ENCODE assay signal across 16 cellular contexts in genomic region chr18:50649821-50650220, GRCh38.
DNase-seq lines count a peak whose midpoint lies in the region; ATAC-seq and TF ChIP-seq lines count a peak whose summit lies in the region.
"Had no signal": no experiment of that assay in that cellular context is flagged by ENCODE, and none has a peak within 500 bp of the region (broad histone marks: within the 10 kb centered on the region; RNA-seq: fewer than 3 reads in every experiment).

No MANE protein-coding gene starts in this region.

- H3K4me1 Mint-ChIP-seq in activated T-cell treated with anti-CD3 and anti-CD28 coated beads, Interleukin-2, amount 50 U/mL, for 72 hours (ENCODE audit: low read depth), result no peaks in the 10 kb centered on the region

- no peak for TF ChIP-seq POLR2A in body of pancreas (IDR thresholded peaks at IDR 0.05)
- TF ChIP-seq POLR2A in right lobe of liver (IDR thresholded peaks at IDR 0.05), result no peak

- WGBS in body of pancreas, 2 donors, result 83 to 87% methylated on average over 2 to 4 of the region's 4 CpGs
- WGBS in right lobe of liver (ENCODE audit: insufficient coverage, low coverage, low lambda C conversion rate, missing lambda C conversion rate), result 60% methylated on average over 1 of the region's 4 CpGs

- H3K27me3 ChIP-seq in body of pancreas (no peaks in the 10 kb centered on the region), right lobe of liver (no peaks in the 10 kb centered on the region)

- H3K4me3 Mint-ChIP-seq in activated T-cell treated with anti-CD3 and anti-CD28 coated beads, Interleukin-2, amount 50 U/mL, for 72 hours, result no peak overlapping the region
- H3K4me3 Mint-ChIP-seq: H9 had no signal

- H3K36me3 ChIP-seq in body of pancreas (replicated peaks in 1 of 2; ENCODE audit: insufficient read depth in 1 of 2, low read depth in 2 of 2) (no peaks in the 10 kb centered on the region), right lobe of liver (no peaks in the 10 kb centered on the region)

- H3K4me3 ChIP-seq in body of pancreas (no peak overlapping the region), right lobe of liver (no peak overlapping the region)

- DNase-seq in body of pancreas (peak; percentile 16 to 29 (median 18)), cardiac septum (ENCODE audit: low spot score) (peak; percentile 82), omental fat pad (ENCODE audit: low spot score) (no peak), ureter (ENCODE audit: low spot score) (peak; percentile 87), dedifferentiated amniotic fluid mesenchymal stem cell (ENCODE audit: extremely low spot score) (no peak), right lobe of liver (no peak)
- DNase-seq in activated T-cell treated with anti-CD3 and anti-CD28 coated beads, Interleukin-2, amount 50 U/mL, for 72 hours, result no peak
- DNase-seq: activated CD8-positive, alpha-beta memory T cell treated with anti-CD3 and anti-CD28 coated beads, Interleukin-2, amount 50 U/mL, for 4 hours; Caco-2; erythroblast; H9; NCI-H1436; NCI-H69; SIG-M5; stimulated activated naive CD4-positive, alpha-beta T cell treated with Interleukin-2 at 50 U/mL for 16 hours had no signal

- no peaks in the 10 kb centered on the region for H3K9me3 ChIP-seq in body of pancreas
- H3K9me3 ChIP-seq in right lobe of liver, result no peaks in the 10 kb centered on the region
- H3K9me3 ChIP-seq: Caco-2 had no signal

- no peaks in the 10 kb centered on the region for H3K27me3 Mint-ChIP-seq in activated T-cell treated with anti-CD3 and anti-CD28 coated beads, Interleukin-2, amount 50 U/mL, for 72 hours (ENCODE audit: low read depth)

- TF ChIP-seq CTCF in body of pancreas (IDR thresholded peaks at IDR 0.05) (no peak), omental fat pad (IDR thresholded peaks at IDR 0.05) (no peak), right lobe of liver (IDR thresholded peaks at IDR 0.05) (no peak)

- no peaks in the 10 kb centered on the region for H3K36me3 Mint-ChIP-seq in activated T-cell treated with anti-CD3 and anti-CD28 coated beads, Interleukin-2, amount 50 U/mL, for 72 hours (ENCODE audit: insufficient read depth in 2 of 2)

- no peaks in the 10 kb centered on the region for H3K9me3 Mint-ChIP-seq in activated T-cell treated with anti-CD3 and anti-CD28 coated beads, Interleukin-2, amount 50 U/mL, for 72 hours
- H3K9me3 Mint-ChIP-seq: H9 had no signal

- intact Hi-C loops in body of pancreas (cut with DNase I) (no loop called here), cardiac septum (cut with DNase I) (loop anchor here (5.0 kb wide), 1 partner anchor 68 kb away; no protein-coding TSS in a partner anchor), right lobe of liver (cut with DNase I) (no loop called here)

- ATAC-seq in body of pancreas (peak; percentile 49), omental fat pad (ENCODE audit: low FRiP score) (peak; percentile 83), GM21576 (IDR thresholded peaks at IDR 0.05; ENCODE audit: unreplicated experiment) (no peak), right lobe of liver (no peak)
- no peak for ATAC-seq in activated T-cell treated with anti-CD3 and anti-CD28 coated beads, Interleukin-2, amount 50 U/mL, for 72 hours (replicated peaks in 1 of 2)

- H3K27ac Mint-ChIP-seq in activated T-cell treated with anti-CD3 and anti-CD28 coated beads, Interleukin-2, amount 50 U/mL, for 72 hours, result no peak overlapping the region

- H3K27ac ChIP-seq in body of pancreas, result no peak overlapping the region
- H3K27ac ChIP-seq in right lobe of liver, result no peak overlapping the region

- H3K4me1 ChIP-seq in body of pancreas (no peaks in the 10 kb centered on the region), right lobe of liver (peaks cover 0 to 14% (median 0%) of the 10 kb centered on the region in 4 donors)

Comparison
In these comparisons a context has a peak if more than half of its experiments do, and no peak if none do; other contexts are left out.
1. ATAC-seq: peak in body of pancreas (single experiment) and omental fat pad (single experiment); none in activated T-cell treated with anti-CD3 and anti-CD28 coated beads, Interleukin-2, amount 50 U/mL, for 72 hours (0 of 2), GM21576 (single experiment) and right lobe of liver (0 of 4).
2. DNase-seq: peak in body of pancreas (4 of 4), cardiac septum (single experiment) and ureter (single experiment); none in omental fat pad (single experiment), activated T-cell treated with anti-CD3 and anti-CD28 coated beads, Interleukin-2, amount 50 U/mL, for 72 hours (0 of 2), dedifferentiated amniotic fluid mesenchymal stem cell (single experiment) and right lobe of liver (0 of 3).